Comparison of ENCODE assay signal across 9 cellular contexts in genomic region chr15:58546635-58547627, GRCh38.
DNase-seq lines count a peak whose midpoint lies in the region; ATAC-seq lines count a peak whose summit lies in the region.
"Had no signal": no experiment of that assay in that cellular context is flagged by ENCODE, and none has a peak within 500 bp of the region (broad histone marks: within the 10 kb centered on the region; RNA-seq: fewer than 3 reads in every experiment).

No MANE protein-coding gene starts in this region.

- no peak overlapping the region for H3K4me3 Mint-ChIP-seq in activated T-helper 1 cell treated with anti-CD3 and anti-CD28 coated beads, Interleukin-12 subunit alpha, Interleukin-12 subunit beta, Interleukin-2, Interleukin-4 antibody, amounts not matched to agents 30 ng/mL and 10 ng/mL and 1 ng/mL, durations not matched to agents 14 hours and 24 hours and 36 hours
- no peak overlapping the region for H3K4me3 Mint-ChIP-seq in stimulated activated naive B cell treated with anti-CD40 and anti-IgM and Interleukin-4, amounts not matched to agents 10 μg/mL and 1 μg/mL and 100 μg/mL, for 72 hours

- peak overlapping the region; percentile 97 for H3K27ac Mint-ChIP-seq in activated T-helper 1 cell treated with anti-CD3 and anti-CD28 coated beads, Interleukin-12 subunit alpha, Interleukin-12 subunit beta, Interleukin-2, Interleukin-4 antibody, amounts not matched to agents 30 ng/mL and 10 ng/mL and 1 ng/mL, durations not matched to agents 14 hours and 24 hours and 36 hours
- peak overlapping the region; percentile 16 for H3K27ac Mint-ChIP-seq in stimulated activated naive B cell treated with anti-CD40 and anti-IgM and Interleukin-4, amounts not matched to agents 10 μg/mL and 1 μg/mL and 100 μg/mL, for 72 hours

- DNase-seq in DMS 273 (lab: John Stamatoyannopoulos, UW; ENCODE audit: unreplicated experiment) (peak; percentile 4), DMS 273 treated with DMSO at 0.1 percent for 48 hours (lab: John Stamatoyannopoulos, UW) (no peak), hepatic stellate cell (ENCODE audit: low spot score) (peak; percentile 74), globus pallidus (ENCODE audit: low spot score) (no peak)
- no peak for DNase-seq in activated T-helper 1 cell treated with anti-CD3 and anti-CD28 coated beads, Interleukin-12 subunit alpha, Interleukin-12 subunit beta, Interleukin-2, Interleukin-4 antibody, amounts not matched to agents 30 ng/mL and 10 ng/mL and 1 ng/mL, durations not matched to agents 14 hours and 24 hours and 36 hours (ENCODE audit: low spot score)
- DNase-seq in stimulated activated naive B cell treated with anti-CD40 and anti-IgM and Interleukin-4, amounts not matched to agents 10 μg/mL and 1 μg/mL and 100 μg/mL, for 72 hours = no peak
- DNase-seq: foreskin melanocyte had no signal

- intact Hi-C loops in activated T-helper 1 cell treated with anti-CD3 and anti-CD28 coated beads, Interleukin-12 subunit alpha, Interleukin-12 subunit beta, Interleukin-2, Interleukin-4 antibody, amounts not matched to agents 30 ng/mL and 10 ng/mL and 1 ng/mL, durations not matched to agents 14 hours and 24 hours and 36 hours (cut with micrococcal nuclease) = loop anchor here (5.0 kb wide), 1 partner anchor 45 kb away; no protein-coding TSS in a partner anchor

- ATAC-seq in stimulated activated naive B cell treated with anti-CD40 and anti-IgM and Interleukin-4, amounts not matched to agents 10 μg/mL and 1 μg/mL and 100 μg/mL, for 72 hours (replicated peaks) = no peak
- ATAC-seq in HG02623 (IDR thresholded peaks at IDR 0.05; ENCODE audit: unreplicated experiment) (no peak), GM19351 (IDR thresholded peaks at IDR 0.05; ENCODE audit: unreplicated experiment) (no peak)

- no peaks in the 10 kb centered on the region for H3K27me3 Mint-ChIP-seq in activated T-helper 1 cell treated with anti-CD3 and anti-CD28 coated beads, Interleukin-12 subunit alpha, Interleukin-12 subunit beta, Interleukin-2, Interleukin-4 antibody, amounts not matched to agents 30 ng/mL and 10 ng/mL and 1 ng/mL, durations not matched to agents 14 hours and 24 hours and 36 hours (ENCODE audit: insufficient read depth)
- peaks cover 15 to 18% of the 10 kb centered on the region in 2 donors for H3K27me3 Mint-ChIP-seq in stimulated activated naive B cell treated with anti-CD40 and anti-IgM and Interleukin-4, amounts not matched to agents 10 μg/mL and 1 μg/mL and 100 μg/mL, for 72 hours

- H3K36me3 Mint-ChIP-seq in activated T-helper 1 cell treated with anti-CD3 and anti-CD28 coated beads, Interleukin-12 subunit alpha, Interleukin-12 subunit beta, Interleukin-2, Interleukin-4 antibody, amounts not matched to agents 30 ng/mL and 10 ng/mL and 1 ng/mL, durations not matched to agents 14 hours and 24 hours and 36 hours (ENCODE audit: low read depth) = peaks cover 13% of the 10 kb centered on the region
- no peaks in the 10 kb centered on the region for H3K36me3 Mint-ChIP-seq in stimulated activated naive B cell treated with anti-CD40 and anti-IgM and Interleukin-4, amounts not matched to agents 10 μg/mL and 1 μg/mL and 100 μg/mL, for 72 hours

- peaks cover 63% of the 10 kb centered on the region for H3K4me1 Mint-ChIP-seq in activated T-helper 1 cell treated with anti-CD3 and anti-CD28 coated beads, Interleukin-12 subunit alpha, Interleukin-12 subunit beta, Interleukin-2, Interleukin-4 antibody, amounts not matched to agents 30 ng/mL and 10 ng/mL and 1 ng/mL, durations not matched to agents 14 hours and 24 hours and 36 hours (ENCODE audit: low read depth)
- peaks cover 10 to 13% of the 10 kb centered on the region in 2 donors for H3K4me1 Mint-ChIP-seq in stimulated activated naive B cell treated with anti-CD40 and anti-IgM and Interleukin-4, amounts not matched to agents 10 μg/mL and 1 μg/mL and 100 μg/mL, for 72 hours

- no peaks in the 10 kb centered on the region for H3K9me3 Mint-ChIP-seq in activated T-helper 1 cell treated with anti-CD3 and anti-CD28 coated beads, Interleukin-12 subunit alpha, Interleukin-12 subunit beta, Interleukin-2, Interleukin-4 antibody, amounts not matched to agents 30 ng/mL and 10 ng/mL and 1 ng/mL, durations not matched to agents 14 hours and 24 hours and 36 hours
- no peaks in the 10 kb centered on the region for H3K9me3 Mint-ChIP-seq in stimulated activated naive B cell treated with anti-CD40 and anti-IgM and Interleukin-4, amounts not matched to agents 10 μg/mL and 1 μg/mL and 100 μg/mL, for 72 hours

Comparison
In these comparisons a context has a peak if more than half of its experiments do, and no peak if none do; other contexts are left out.
1. DNase-seq: peak in DMS 273 (single experiment) and hepatic stellate cell (single experiment); none in DMS 273 treated with DMSO at 0.1 percent for 48 hours (single experiment), activated T-helper 1 cell treated with anti-CD3 and anti-CD28 coated beads, Interleukin-12 subunit alpha, Interleukin-12 subunit beta, Interleukin-2, Interleukin-4 antibody, amounts not matched to agents 30 ng/mL and 10 ng/mL and 1 ng/mL, durations not matched to agents 14 hours and 24 hours and 36 hours (single experiment), stimulated activated naive B cell treated with anti-CD40 and anti-IgM and Interleukin-4, amounts not matched to agents 10 μg/mL and 1 μg/mL and 100 μg/mL, for 72 hours (single experiment) and globus pallidus (single experiment).